10 cellular contexts compared by ENCODE assay signal in the genomic region with DNA sequence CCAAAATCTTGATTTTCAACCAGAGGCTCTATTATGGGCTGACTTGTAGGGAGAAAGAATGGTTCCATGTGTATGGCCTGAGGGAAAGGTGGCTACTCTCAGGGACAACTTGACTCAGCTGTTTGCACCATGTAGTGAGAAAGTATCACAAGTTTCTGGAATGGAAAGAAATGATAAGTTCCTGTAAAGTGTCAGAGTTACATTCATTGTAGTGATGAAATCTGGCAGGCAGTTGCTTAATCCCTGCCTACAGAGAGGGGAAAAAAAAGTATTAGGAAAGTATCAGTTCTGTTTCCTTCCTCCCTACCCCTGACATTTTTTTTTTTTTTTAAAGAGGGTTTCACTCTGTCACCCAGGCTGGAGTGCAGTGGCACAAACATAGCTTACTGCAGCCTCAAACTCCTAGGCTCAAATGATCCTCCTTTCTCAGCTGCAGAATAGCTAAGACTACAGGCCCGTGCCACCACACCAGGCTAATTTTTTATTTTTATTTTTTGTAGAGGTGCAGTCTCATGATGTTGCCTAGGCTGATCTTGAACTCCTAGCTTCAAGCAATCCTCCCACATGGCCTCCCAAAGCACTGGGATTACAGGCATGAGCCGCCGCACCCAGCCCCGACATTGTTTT. TPM values are rescaled to one million over a fixed set of nuclear protein-coding genes. Genes with fewer than 3 reads are reported as not detected.
DNase-seq lines count a peak whose midpoint lies in the region; ATAC-seq and TF ChIP-seq lines count a peak whose summit lies in the region.
"Had no signal": no experiment of that assay in that cellular context is flagged by ENCODE, and none has a peak within 500 bp of the region (broad histone marks: within the 10 kb centered on the region; RNA-seq: fewer than 3 reads in every experiment).

No MANE protein-coding gene starts in this region.

- no peaks in the 10 kb centered on the region for H3K9me3 ChIP-seq in CD4-positive, alpha-beta T cell (ENCODE audit: control insufficient read depth, low read length)

- peaks cover 1 to 2% of the 10 kb centered on the region in 2 donors for H3K36me3 Mint-ChIP-seq in activated T-cell treated with anti-CD3 and anti-CD28 coated beads, Interleukin-2, amount 50 U/mL, for 72 hours (ENCODE audit: insufficient read depth in 2 of 2)
- no peaks in the 10 kb centered on the region for H3K36me3 Mint-ChIP-seq in activated T-cell treated with anti-CD3 and anti-CD28 coated beads, Interleukin-2, amount 50 U/mL, for 4 hours (ENCODE audit: insufficient read depth)
- no peaks in the 10 kb centered on the region for H3K36me3 Mint-ChIP-seq in immature natural killer cell
- no peaks in the 10 kb centered on the region for H3K36me3 Mint-ChIP-seq in CD4-positive, alpha-beta T cell (ENCODE audit: low read depth)

- CTCF ChIA-PET in CD4-positive, alpha-beta T cell (lab: Charles Lee) = interaction anchor here (0.8 to 1.6 kb wide), 2 partner anchors 10 to 22 kb away, joined by 3 read pairs; no protein-coding TSS in a partner anchor

- H3K27me3 ChIP-seq in CD4-positive, alpha-beta T cell (ENCODE audit: control insufficient read depth, insufficient read depth, low read length) = no peaks in the 10 kb centered on the region

- H3K27ac Mint-ChIP-seq in activated T-cell treated with anti-CD3 and anti-CD28 coated beads, Interleukin-2, amount 50 U/mL, for 72 hours = peak overlapping the region; percentile 85
- H3K27ac Mint-ChIP-seq in stimulated activated naive CD8-positive, alpha-beta T cell treated with anti-CD3 and anti-CD28 coated beads, Interleukin-15, amount 100 ng/mL, for 72 hours = peak overlapping the region; percentile 82 to 96
- H3K27ac Mint-ChIP-seq in immature natural killer cell = no peak overlapping the region
- no peak overlapping the region for H3K27ac Mint-ChIP-seq in CD4-positive, alpha-beta T cell
- H3K27ac Mint-ChIP-seq: B cell had no signal

- no peaks in the 10 kb centered on the region for H3K27me3 Mint-ChIP-seq in activated T-cell treated with anti-CD3 and anti-CD28 coated beads, Interleukin-2, amount 50 U/mL, for 72 hours (ENCODE audit: low read depth)
- H3K27me3 Mint-ChIP-seq in activated T-cell treated with anti-CD3 and anti-CD28 coated beads, Interleukin-2, amount 50 U/mL, for 4 hours (ENCODE audit: low read depth) = no peaks in the 10 kb centered on the region
- H3K27me3 Mint-ChIP-seq in stimulated activated naive CD8-positive, alpha-beta T cell treated with anti-CD3 and anti-CD28 coated beads, Interleukin-15, amount 100 ng/mL, for 72 hours = no peaks in the 10 kb centered on the region
- peaks cover 2 to 10% (median 5%) of the 10 kb centered on the region in 3 donors for H3K27me3 Mint-ChIP-seq in immature natural killer cell (ENCODE audit: low read depth in 3 of 3)
- H3K27me3 Mint-ChIP-seq in CD4-positive, alpha-beta T cell = no peaks in the 10 kb centered on the region
- H3K27me3 Mint-ChIP-seq: B cell had no signal

- no peak for TF ChIP-seq CTCF in CD4-positive, alpha-beta T cell (IDR thresholded peaks at IDR 0.05)

- peaks cover 40% of the 10 kb centered on the region for H3K4me1 Mint-ChIP-seq in activated T-cell treated with anti-CD3 and anti-CD28 coated beads, Interleukin-2, amount 50 U/mL, for 72 hours (ENCODE audit: low read depth)
- peaks cover 19% of the 10 kb centered on the region for H3K4me1 Mint-ChIP-seq in activated T-cell treated with anti-CD3 and anti-CD28 coated beads, Interleukin-2, amount 50 U/mL, for 4 hours (ENCODE audit: low read depth)
- peaks cover 55% of the 10 kb centered on the region for H3K4me1 Mint-ChIP-seq in stimulated activated naive CD8-positive, alpha-beta T cell treated with anti-CD3 and anti-CD28 coated beads, Interleukin-15, amount 100 ng/mL, for 72 hours
- H3K4me1 Mint-ChIP-seq in immature natural killer cell = peaks cover 5 to 6% of the 10 kb centered on the region in 2 donors
- peaks cover 6% of the 10 kb centered on the region for H3K4me1 Mint-ChIP-seq in CD4-positive, alpha-beta T cell (ENCODE audit: low read depth)

- DNase-seq in activated T-cell treated with anti-CD3 and anti-CD28 coated beads, Interleukin-2, amount 50 U/mL, for 72 hours = peak in 1 of 2 donors; percentile 21
- DNase-seq in activated T-cell treated with anti-CD3 and anti-CD28 coated beads, Interleukin-2, amount 50 U/mL, for 4 hours = no peak
- DNase-seq in SKM-1 treated with dmso at 0.1 percent for 144 hours (lab: John Stamatoyannopoulos, UW; ENCODE audit: unreplicated experiment) (peak; percentile 92), fibroblast of peridontal ligament (ENCODE audit: extremely low read depth) (peak; percentile 75), glomerular visceral epithelial cell (ENCODE audit: extremely low spot score) (no peak), immature natural killer cell (no peak)
- DNase-seq in stimulated activated naive CD8-positive, alpha-beta T cell treated with anti-CD3 and anti-CD28 coated beads, Interleukin-15, amount 100 ng/mL, for 72 hours = peak in 1 of 2 donors; percentile 23
- DNase-seq in CD4-positive, alpha-beta T cell = no peak
- DNase-seq: cortex of kidney had no signal

- intact Hi-C loops in CD4-positive, alpha-beta T cell (cut with DNase I, micrococcal nuclease) = loop anchor here (10.0 kb wide), 4 partner anchors 95 to 2005 kb away; partner anchors contain the start of genes LAP3 (in 1 of the 2) and TAPT1 (in 1 of the 2)

- H3K9me3 Mint-ChIP-seq in activated T-cell treated with anti-CD3 and anti-CD28 coated beads, Interleukin-2, amount 50 U/mL, for 72 hours = no peaks in the 10 kb centered on the region
- H3K9me3 Mint-ChIP-seq in activated T-cell treated with anti-CD3 and anti-CD28 coated beads, Interleukin-2, amount 50 U/mL, for 4 hours = no peaks in the 10 kb centered on the region
- no peaks in the 10 kb centered on the region for H3K9me3 Mint-ChIP-seq in stimulated activated naive CD8-positive, alpha-beta T cell treated with anti-CD3 and anti-CD28 coated beads, Interleukin-15, amount 100 ng/mL, for 72 hours
- no peaks in the 10 kb centered on the region for H3K9me3 Mint-ChIP-seq in immature natural killer cell
- H3K9me3 Mint-ChIP-seq in CD4-positive, alpha-beta T cell = no peaks in the 10 kb centered on the region

- POLR2A ChIA-PET in CD4-positive, alpha-beta T cell (lab: Charles Lee) = no interaction called here

- ATAC-seq in activated T-cell treated with anti-CD3 and anti-CD28 coated beads, Interleukin-2, amount 50 U/mL, for 72 hours (replicated peaks in 1 of 2) = peak; percentile 3 to 16
- no peak for ATAC-seq in activated T-cell treated with anti-CD3 and anti-CD28 coated beads, Interleukin-2, amount 50 U/mL, for 4 hours
- ATAC-seq in stimulated activated naive CD8-positive, alpha-beta T cell treated with anti-CD3 and anti-CD28 coated beads, Interleukin-15, amount 100 ng/mL, for 72 hours = peak; percentile 44
- no peak for ATAC-seq in CD4-positive, alpha-beta T cell (ENCODE audit: poor library complexity)

- peak overlapping the region in 1 of 2 donors; percentile 25 for H3K4me3 Mint-ChIP-seq in activated T-cell treated with anti-CD3 and anti-CD28 coated beads, Interleukin-2, amount 50 U/mL, for 72 hours
- H3K4me3 Mint-ChIP-seq in activated T-cell treated with anti-CD3 and anti-CD28 coated beads, Interleukin-2, amount 50 U/mL, for 4 hours = no peak overlapping the region
- peak overlapping the region; percentile 39 to 60 for H3K4me3 Mint-ChIP-seq in stimulated activated naive CD8-positive, alpha-beta T cell treated with anti-CD3 and anti-CD28 coated beads, Interleukin-15, amount 100 ng/mL, for 72 hours
- no peak overlapping the region for H3K4me3 Mint-ChIP-seq in immature natural killer cell
- H3K4me3 Mint-ChIP-seq in CD4-positive, alpha-beta T cell = no peak overlapping the region
- H3K4me3 Mint-ChIP-seq: B cell had no signal

- no peak overlapping the region for H3K27ac ChIP-seq in CD4-positive, alpha-beta T cell (ENCODE audit: low read depth, low read length)

RNA-seq across cellular contexts. Expression of gene FBXL5, which starts 4.7 kb away (rescaled TPM):
- total RNA-seq in activated T-cell treated with anti-CD3 and anti-CD28 coated beads, Interleukin-2, amount 50 U/mL, for 72 hours = 10 to 100 TPM; 39.5 to 40.5 TPM
- 10 to 100 TPM; 20.5 to 22.7 (median 22.6) TPM for total RNA-seq in activated T-cell treated with anti-CD3 and anti-CD28 coated beads, Interleukin-2, amount 50 U/mL, for 4 hours
- 100 to 1,000 TPM; 116 to 249 (median 125) TPM for polyA plus RNA-seq in immature natural killer cell
- 10 to 100 TPM; 60.1 to 62.5 TPM for total RNA-seq in CD4-positive, alpha-beta T cell

RNA-seq across cellular contexts. Expression of gene FAM200B, which starts 21.7 kb away (rescaled TPM):
- 10 to 100 TPM; 15.8 to 23.1 TPM for total RNA-seq in activated T-cell treated with anti-CD3 and anti-CD28 coated beads, Interleukin-2, amount 50 U/mL, for 72 hours
- 1 to 10 TPM; 6.1 to 6.6 (median 6.2) TPM for total RNA-seq in activated T-cell treated with anti-CD3 and anti-CD28 coated beads, Interleukin-2, amount 50 U/mL, for 4 hours
- 10 to 100 TPM; 47.9 to 58.3 (median 50.2) TPM for polyA plus RNA-seq in immature natural killer cell
- total RNA-seq in CD4-positive, alpha-beta T cell = 10 to 100 TPM; 18.5 to 22.1 TPM

RNA-seq across cellular contexts. Expression of gene BST1, which starts 43.0 kb away (rescaled TPM):
- under 1 TPM; 0.24 to 0.65 TPM for total RNA-seq in activated T-cell treated with anti-CD3 and anti-CD28 coated beads, Interleukin-2, amount 50 U/mL, for 72 hours
- total RNA-seq in activated T-cell treated with anti-CD3 and anti-CD28 coated beads, Interleukin-2, amount 50 U/mL, for 4 hours = under 1 TPM in 2 of 3 donors, not detected in 1; 0.18 to 0.41 TPM
- polyA plus RNA-seq in immature natural killer cell = 1 to 10 TPM in 2 of 3 donors, under 1 TPM in 1; 0.78 to 2.0 (median 1.1) TPM
- 1 to 10 TPM; 1.0 to 1.2 TPM for total RNA-seq in CD4-positive, alpha-beta T cell

Comparison
In these comparisons a context has a peak if more than half of its experiments do, and no peak if none do; other contexts are left out.
1. ATAC-seq: peak in activated T-cell treated with anti-CD3 and anti-CD28 coated beads, Interleukin-2, amount 50 U/mL, for 72 hours (2 of 2) and stimulated activated naive CD8-positive, alpha-beta T cell treated with anti-CD3 and anti-CD28 coated beads, Interleukin-15, amount 100 ng/mL, for 72 hours (single experiment); none in activated T-cell treated with anti-CD3 and anti-CD28 coated beads, Interleukin-2, amount 50 U/mL, for 4 hours (0 of 2) and CD4-positive, alpha-beta T cell (single experiment).
2. DNase-seq: peak in SKM-1 treated with dmso at 0.1 percent for 144 hours (single experiment) and fibroblast of peridontal ligament (single experiment); none in activated T-cell treated with anti-CD3 and anti-CD28 coated beads, Interleukin-2, amount 50 U/mL, for 4 hours (single experiment), glomerular visceral epithelial cell (single experiment), immature natural killer cell (0 of 3) and CD4-positive, alpha-beta T cell (0 of 10).
3. H3K27ac Mint-ChIP-seq: peak in activated T-cell treated with anti-CD3 and anti-CD28 coated beads, Interleukin-2, amount 50 U/mL, for 72 hours (single experiment) and stimulated activated naive CD8-positive, alpha-beta T cell treated with anti-CD3 and anti-CD28 coated beads, Interleukin-15, amount 100 ng/mL, for 72 hours (2 of 2); none in immature natural killer cell (0 of 6) and CD4-positive, alpha-beta T cell (single experiment).
4. H3K4me3 Mint-ChIP-seq: peak in stimulated activated naive CD8-positive, alpha-beta T cell treated with anti-CD3 and anti-CD28 coated beads, Interleukin-15, amount 100 ng/mL, for 72 hours (2 of 2); none in activated T-cell treated with anti-CD3 and anti-CD28 coated beads, Interleukin-2, amount 50 U/mL, for 4 hours (single experiment), immature natural killer cell (0 of 5) and CD4-positive, alpha-beta T cell (single experiment).